ENCODE assay signal across 8 cellular contexts in the genomic region with DNA sequence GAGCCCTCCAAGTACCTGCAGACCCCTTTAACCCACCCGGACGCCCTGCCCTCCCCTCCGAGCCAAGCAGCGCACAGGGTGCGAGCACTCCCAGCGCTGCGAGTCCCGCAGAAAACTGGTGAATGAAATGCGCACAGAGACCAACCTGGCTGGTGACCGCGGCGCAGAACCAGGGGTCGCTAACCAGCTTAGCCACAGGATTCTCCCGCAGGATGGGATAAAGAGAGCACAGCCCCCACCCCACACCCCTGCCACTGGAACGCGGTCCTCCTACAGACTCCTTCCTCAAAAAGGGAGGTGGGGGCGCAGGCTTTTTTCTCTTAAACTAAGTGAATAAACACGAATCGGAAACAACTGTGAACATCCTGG. TPM values are rescaled to one million over a fixed set of nuclear protein-coding genes. Genes with fewer than 3 reads are reported as not detected.
DNase-seq lines count a peak whose midpoint lies in the region; ATAC-seq and TF ChIP-seq lines count a peak whose summit lies in the region.

No MANE protein-coding gene starts in this region.

- H3K9me3 ChIP-seq in heart left ventricle: no peaks in the 10 kb centered on the region

- H3K27me3 ChIP-seq in heart left ventricle: no peaks in the 10 kb centered on the region

- H3K4me3 ChIP-seq in NB4 (ENCODE audit: low read depth, low read length): peak overlapping the region; percentile 72
- H3K4me3 ChIP-seq in heart left ventricle: peak overlapping the region; percentile 81 to 95 (median 92)

- H3K27me3 Mint-ChIP-seq in Calu3 (ENCODE audit: unreplicated experiment): no peaks in the 10 kb centered on the region

- DNase-seq in Calu3 (peak; percentile 8), NB4 (ENCODE audit: low read depth) (peak; percentile 60), heart left ventricle (peak in 3 of 5 donors; percentile 24 to 30 (median 30)), posterior vena cava (ENCODE audit: low spot score) (peak; percentile 82)
- DNase-seq in activated naive CD4-positive, alpha-beta T cell treated with Interleukin-2 at 50 U/mL for 16 hours: peak; percentile 21

- ATAC-seq in heart left ventricle (no peak), HG02642 (IDR thresholded peaks at IDR 0.05; ENCODE audit: poor library complexity, unreplicated experiment) (no peak), HG02973 (IDR thresholded peaks at IDR 0.05; ENCODE audit: unreplicated experiment) (no peak), GM21786 (IDR thresholded peaks at IDR 0.05; ENCODE audit: unreplicated experiment) (no peak)

- CTCF ChIA-PET in Calu3 (lab: Charles Lee): no interaction called here

- H3K36me3 Mint-ChIP-seq in Calu3 (ENCODE audit: insufficient read depth, unreplicated experiment): peaks cover 46% of the 10 kb centered on the region

- BruUV-seq in Calu3 (replicated peaks; lab: Mats Ljungman, UMichigan): no TSS peak

- TF ChIP-seq CTCF in Calu3 (IDR thresholded peaks at IDR 0.05; ENCODE audit: unreplicated experiment) (no peak), NB4 (IDR thresholded peaks at IDR 0.05; ENCODE audit: low read depth, low read length) (no peak), heart left ventricle (IDR thresholded peaks at IDR 0.05) (no peak)

- H3K9me3 Mint-ChIP-seq in Calu3 (ENCODE audit: low read depth, unreplicated experiment): no peaks in the 10 kb centered on the region

- peaks cover 0 to 44% (median 11%) of the 10 kb centered on the region in 12 donors for H3K4me1 ChIP-seq in heart left ventricle

- no peaks in the 10 kb centered on the region for H3K36me3 ChIP-seq in heart left ventricle

- 3 to 6% (median 5%) methylated on average over 19 of the region's 19 CpGs for WGBS in heart left ventricle, 4 donors

- intact Hi-C loops in Calu3 (cut with micrococcal nuclease; ENCODE audit: unreplicated experiment): loop anchor here (2.0 to 5.0 kb wide), 5 partner anchors 15 to 255 kb away; no protein-coding TSS in a partner anchor
- intact Hi-C loops in heart left ventricle (cut with DNase I): loop anchor here in 6 of 10 donors (5.0 to 10.0 kb wide), 4 partner anchors 45 to 163 kb away; no protein-coding TSS in a partner anchor
- intact Hi-C loops in posterior vena cava (cut with DNase I): no loop called here

- peak overlapping the region in 8 of 12 donors; percentile 97 to 99 (median 99) for H3K27ac ChIP-seq in heart left ventricle

- no peak for TF ChIP-seq POLR2A in NB4 (IDR thresholded peaks at IDR 0.05; ENCODE audit: extremely low read depth, insufficient read length)
- no peak for TF ChIP-seq POLR2A in heart left ventricle (IDR thresholded peaks at IDR 0.05)

- H3K4me1 Mint-ChIP-seq in Calu3 (ENCODE audit: low read depth, unreplicated experiment): peaks cover 37% of the 10 kb centered on the region

- H3K4me3 Mint-ChIP-seq in Calu3 (ENCODE audit: low read depth, unreplicated experiment): peak overlapping the region; percentile 91

- peak overlapping the region; percentile 81 for H3K27ac Mint-ChIP-seq in Calu3 (ENCODE audit: unreplicated experiment)

RNA-seq across cellular contexts. Expression of a gene that starts 1.0 kb away (rescaled TPM):
- 73.6 and 77.3 TPM in 2 replicates for total RNA-seq in Calu3 (2022)
- total RNA-seq in heart left ventricle: 10 to 100 TPM; 11.0 to 34.9 (median 20.4) TPM
- polyA plus RNA-seq in heart left ventricle: 10 to 100 TPM in 1 of 2 donors, 1 to 10 TPM in 1; 3.3 to 15.5 TPM
- 10 to 100 TPM; 37.6 to 44.0 TPM for total RNA-seq in posterior vena cava

Comparison
In these comparisons a context has a peak if more than half of its experiments do, and no peak if none do; other contexts are left out.
1. DNase-seq: peak in every context shown above with its lines; median percentile 82 in posterior vena cava; 60 in NB4; 30 in heart left ventricle; 21 in activated naive CD4-positive, alpha-beta T cell treated with Interleukin-2 at 50 U/mL for 16 hours; 8 in Calu3.
2. intact Hi-C loops: an anchor here in Calu3 (2.0 to 5.0 kb wide) and heart left ventricle (5.0 to 10.0 kb wide); none called in posterior vena cava.